ENCODE assay signal across 18 cellular contexts in the genomic region with DNA sequence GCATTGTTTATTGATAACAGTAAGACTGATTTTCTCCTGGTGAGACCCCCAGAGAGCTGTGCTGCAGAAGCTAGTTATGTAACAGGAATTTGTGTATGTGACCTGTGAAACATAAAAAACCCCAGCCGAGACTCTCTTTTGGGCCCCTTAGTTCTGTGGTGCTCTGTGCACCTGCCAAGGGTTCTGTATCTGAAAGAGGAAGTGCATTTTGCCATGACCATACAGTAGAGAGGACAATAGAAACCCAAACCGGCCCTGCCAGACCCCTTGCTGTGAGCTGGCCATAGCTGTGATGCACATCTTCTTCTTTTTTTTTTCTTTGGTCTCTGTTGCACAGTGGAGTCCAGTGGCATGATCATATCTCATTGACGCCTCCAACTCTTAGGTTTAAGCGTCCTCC. TPM values are rescaled to one million over a fixed set of nuclear protein-coding genes. Genes with fewer than 3 reads are reported as not detected.
DNase-seq lines count a peak whose midpoint lies in the region; ATAC-seq, FAIRE-seq and TF ChIP-seq lines count a peak whose summit lies in the region.
"Had no signal": no experiment of that assay in that cellular context is flagged by ENCODE, and none has a peak within 500 bp of the region (broad histone marks: within the 10 kb centered on the region; RNA-seq: fewer than 3 reads in every experiment).

No MANE protein-coding gene starts in this region.

- H3K27me3 ChIP-seq in skeletal muscle tissue (ENCODE audit: control insufficient read depth in 3 of 3, insufficient read depth in 3 of 3, low read length in 3 of 3), result no peaks in the 10 kb centered on the region

- peaks cover 10% of the 10 kb centered on the region for H3K27me3 Mint-ChIP-seq in activated B cell treated with CpG ODN at 0.5 μM for 24 hours
- H3K27me3 Mint-ChIP-seq: CD4-positive, alpha-beta T cell had no signal

- DNase-seq in GM12892 (ENCODE audit: insufficient read length) (no peak), NAMALWA (ENCODE audit: low spot score) (peak; percentile 41), activated B cell treated with CpG ODN at 0.5 μM for 24 hours (no peak), DMS153 treated with DMSO at 0.1 percent for 48 hours (lab: John Stamatoyannopoulos, UW; ENCODE audit: unreplicated experiment) (no peak), NCI-H526 (lab: John Stamatoyannopoulos, UW) (no peak)
- no peak for DNase-seq in stimulated activated CD4-positive, alpha-beta T cell treated with anti-CD3 and anti-CD28 coated beads, Interleukin-12 subunit alpha, Interleukin-12 subunit beta, amount 100 ng/mL, for 4 hours
- DNase-seq: ACHN; Calu3; CD4-positive, alpha-beta T cell; DMS79; NCI-H1694 treated with DMSO at 0.1 percent for 48 hours; NCI-H345; NCI-H748 treated with DMSO at 0.1 percent for 48 hours had no signal

- H3K9me3 ChIP-seq in skeletal muscle tissue (ENCODE audit: control insufficient read depth in 3 of 3, low read length in 3 of 3), result peaks cover 0 to 5% (median 0%) of the 10 kb centered on the region in 3 donors

- peaks cover 3% of the 10 kb centered on the region for H3K9me3 Mint-ChIP-seq in activated B cell treated with CpG ODN at 0.5 μM for 24 hours
- H3K9me3 Mint-ChIP-seq: CD4-positive, alpha-beta T cell had no signal

- FAIRE-seq in GM12892 (lab: Jason Lieb, UNC), result peak; percentile 78
- FAIRE-seq: G401.6 had no signal

- no peak overlapping the region for H3K4me3 Mint-ChIP-seq in activated B cell treated with CpG ODN at 0.5 μM for 24 hours
- H3K4me3 Mint-ChIP-seq: CD4-positive, alpha-beta T cell had no signal

- no peak overlapping the region for H3K27ac Mint-ChIP-seq in activated B cell treated with CpG ODN at 0.5 μM for 24 hours
- H3K27ac Mint-ChIP-seq: CD4-positive, alpha-beta T cell had no signal

- POLR2A ChIA-PET in activated B cell treated with CpG ODN at 0.5 μM for 24 hours (lab: Charles Lee), result interaction anchor here (1.4 kb wide), 1 partner anchor 38 kb away, joined by 3 read pairs; a partner anchor contains a TSS

- TF ChIP-seq CTCF in activated B cell treated with CpG ODN at 0.5 μM for 24 hours (IDR thresholded peaks at IDR 0.05), result no peak

- CTCF ChIA-PET in activated B cell treated with CpG ODN at 0.5 μM for 24 hours (lab: Charles Lee), result interaction anchor here (1.2 kb wide), 1 partner anchor 8 kb away, joined by 3 read pairs; no protein-coding TSS in a partner anchor

- peak overlapping the region in 2 of 3 donors; percentile 60 to 86 for H3K9ac ChIP-seq in skeletal muscle tissue (ENCODE audit: low read depth in 1 of 3, low read length in 3 of 3)

- H3K27ac ChIP-seq in skeletal muscle tissue (ENCODE audit: low read depth, low read length), result peak overlapping the region; percentile 90

- TF ChIP-seq POLR2A in GM12892 (IDR thresholded peaks at IDR 0.05; ENCODE audit: low read depth, low read length), result no peak

- H3K4me1 ChIP-seq in skeletal muscle tissue (ENCODE audit: control insufficient read depth in 3 of 3, insufficient read depth in 3 of 3, low read length in 3 of 3), result peaks cover 16 to 24% (median 22%) of the 10 kb centered on the region in 3 donors

- intact Hi-C loops in activated B cell treated with CpG ODN at 0.5 μM for 24 hours (cut with micrococcal nuclease), result no loop called here

- peak overlapping the region in 2 of 3 donors; percentile 44 to 76 for H3K4me3 ChIP-seq in skeletal muscle tissue (ENCODE audit: low read length in 3 of 3)

- ATAC-seq in activated B cell treated with CpG ODN at 0.5 μM for 24 hours (ENCODE audit: low read depth), result peak; percentile 45

- H3K36me3 ChIP-seq in skeletal muscle tissue (ENCODE audit: control insufficient read depth in 3 of 3, insufficient read depth in 3 of 3, low read length in 3 of 3), result peaks cover 0 to 3% (median 0%) of the 10 kb centered on the region in 3 donors

- no peaks in the 10 kb centered on the region for H3K36me3 Mint-ChIP-seq in activated B cell treated with CpG ODN at 0.5 μM for 24 hours (ENCODE audit: low read depth)

- peaks cover 15% of the 10 kb centered on the region for H3K4me1 Mint-ChIP-seq in activated B cell treated with CpG ODN at 0.5 μM for 24 hours

RNA-seq across cellular contexts. Expression of a gene that starts 31.4 kb away (rescaled TPM):
- not detected for polyA plus RNA-seq in GM12892 (2012; ENCODE audit: missing spikeins)
- total RNA-seq in activated B cell treated with CpG ODN at 0.5 μM for 24 hours (not detected in 2 replicates), skeletal muscle tissue (1.6 TPM)
- total RNA-seq: Calu3; CD4-positive, alpha-beta T cell; H4; LHCN-M2; RPMI7951 had no signal

RNA-seq across cellular contexts. Expression of a gene that starts 38.1 kb away (rescaled TPM):
- polyA plus RNA-seq in GM12892 (2012; ENCODE audit: missing spikeins), result 6.1 TPM
- 7.7 and 8.0 TPM in 2 replicates for total RNA-seq in activated B cell treated with CpG ODN at 0.5 μM for 24 hours
- total RNA-seq in skeletal muscle tissue, result 5.2 TPM
